Comparison of ENCODE assay signal across 22 cellular contexts in the genomic region with DNA sequence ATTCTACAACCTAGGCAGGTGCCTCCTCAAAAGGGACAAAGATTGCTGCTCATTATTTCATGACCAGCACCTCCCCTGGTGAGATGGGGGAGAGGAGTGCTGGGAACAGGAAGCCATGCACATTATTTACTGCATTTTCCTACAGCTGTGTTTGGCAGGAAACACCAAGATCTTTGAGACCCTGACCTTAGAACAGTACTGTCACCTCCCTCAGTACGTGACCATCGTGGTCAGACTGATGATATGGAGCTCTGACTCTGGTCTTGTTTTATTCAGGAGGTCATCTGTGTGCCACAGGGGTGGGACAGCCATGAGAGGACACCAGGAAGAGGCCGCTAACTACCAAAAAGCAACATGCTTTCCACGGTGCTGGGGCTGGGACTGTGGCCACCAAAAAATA. TPM values are rescaled to one million over a fixed set of nuclear protein-coding genes. Genes with fewer than 3 reads are reported as not detected.
DNase-seq lines count a peak whose midpoint lies in the region; ATAC-seq and TF ChIP-seq lines count a peak whose summit lies in the region.
"Had no signal": no experiment of that assay in that cellular context is flagged by ENCODE, and none has a peak within 500 bp of the region (broad histone marks: within the 10 kb centered on the region; RNA-seq: fewer than 3 reads in every experiment).

No MANE protein-coding gene starts in this region.

- no peak overlapping the region for H3K14ac ChIP-seq in mesenchymal stem cell (ENCODE audit: low read length in 2 of 2)

- no peak overlapping the region for H4K91ac ChIP-seq in mesenchymal stem cell (ENCODE audit: low read length)

- DNase-seq in natural killer cell treated with Interleukin-12 subunit alpha and Interleukin-12 subunit beta and Interleukin-15 and Interleukin-18, amount 100 ng/mL, for 72 hours (ENCODE audit: low spot score) = peak; percentile 12
- DNase-seq in natural killer cell (no peak), dermis blood vessel endothelial cell (peak; percentile 52), mesenchymal stem cell (no peak), OCI-LY7 (ENCODE audit: low spot score) (no peak), middle frontal gyrus (ENCODE audit: extremely low spot score, low spot score) (no peak)
- DNase-seq in activated CD4-positive, alpha-beta T cell treated with anti-CD3 and anti-CD28 coated beads, Interleukin-2, amount 50 U/mL, for 1 hour = no peak
- DNase-seq: CD8-positive, alpha-beta T cell; effector CD4-positive, alpha-beta T cell; glutamatergic neuron; naive B cell; NCI-H1694 treated with DMSO at 0.1 percent for 48 hours; NCI-H226; stimulated activated CD4-positive, alpha-beta T cell treated with anti-CD3 and anti-CD28 coated beads, Interleukin-4, amount 100 ng/mL, for 4 hours; testis had no signal

- 0 out of 2 replicates have a peak, but pooled peaks cover 10% of the 10 kb centered on the region for H4K20me1 ChIP-seq in OCI-LY7 (ENCODE audit: insufficient read depth, low read length)

- no peaks in the 10 kb centered on the region for H3K79me2 ChIP-seq in OCI-LY7 (ENCODE audit: insufficient read depth, low read depth, low read length)

- no peak overlapping the region for H3K9ac ChIP-seq in mesenchymal stem cell (ENCODE audit: low read length)

- H3K27me3 Mint-ChIP-seq in natural killer cell treated with Interleukin-12 subunit alpha and Interleukin-12 subunit beta and Interleukin-15 and Interleukin-18, amount 100 ng/mL, for 72 hours = no peaks in the 10 kb centered on the region
- H3K27me3 Mint-ChIP-seq in natural killer cell (ENCODE audit: low read depth in 2 of 2) = no peaks in the 10 kb centered on the region
- H3K27me3 Mint-ChIP-seq: naive B cell had no signal

- H4K8ac ChIP-seq in mesenchymal stem cell (ENCODE audit: low read length) = peak overlapping the region; percentile 55

- H3K9me2 ChIP-seq in OCI-LY7 (ENCODE audit: insufficient read depth, low read length) = no peaks in the 10 kb centered on the region

- H3K4me2 ChIP-seq in mesenchymal stem cell (ENCODE audit: low read length, poor library complexity, severe bottlenecking) = no peak overlapping the region
- H3K4me2 ChIP-seq in OCI-LY7 (ENCODE audit: low read length) = no peak overlapping the region
- H3K4me2 ChIP-seq: smooth muscle cell had no signal

- H3K27ac ChIP-seq in mesenchymal stem cell (ENCODE audit: low read length, poor library complexity, severe bottlenecking) = no peak overlapping the region
- H3K27ac ChIP-seq in OCI-LY7 (ENCODE audit: low read depth, low read length, poor library complexity, severe bottlenecking) = no peak overlapping the region
- H3K27ac ChIP-seq: prostate gland, SJSA1 had no signal

- H3K9me3 Mint-ChIP-seq in natural killer cell treated with Interleukin-12 subunit alpha and Interleukin-12 subunit beta and Interleukin-15 and Interleukin-18, amount 100 ng/mL, for 72 hours = no peaks in the 10 kb centered on the region
- no peaks in the 10 kb centered on the region for H3K9me3 Mint-ChIP-seq in natural killer cell
- H3K9me3 Mint-ChIP-seq: CD8-positive, alpha-beta T cell; naive B cell; T-helper 1 cell treated with Interleukin-12 subunit alpha and Interleukin-12 subunit beta and Interleukin-4 antibody, amounts not matched to agents 30 μg/mL and 1 μg/mL, for 36 hours had no signal

- no peak overlapping the region for H3K4me3 Mint-ChIP-seq in natural killer cell treated with Interleukin-12 subunit alpha and Interleukin-12 subunit beta and Interleukin-15 and Interleukin-18, amount 100 ng/mL, for 72 hours
- no peak overlapping the region for H3K4me3 Mint-ChIP-seq in natural killer cell
- H3K4me3 Mint-ChIP-seq: CD8-positive, alpha-beta T cell; naive B cell; T-helper 1 cell treated with Interleukin-12 subunit alpha and Interleukin-12 subunit beta and Interleukin-4 antibody, amounts not matched to agents 30 μg/mL and 1 μg/mL, for 36 hours had no signal

- H3K9me3 ChIP-seq in mesenchymal stem cell (ENCODE audit: control insufficient read depth, low read length) (no peaks in the 10 kb centered on the region), OCI-LY7 (ENCODE audit: low read length) (no peaks in the 10 kb centered on the region)
- H3K9me3 ChIP-seq: prostate gland, SJSA1, testis had no signal

- no peak overlapping the region for H3K23ac ChIP-seq in mesenchymal stem cell (ENCODE audit: low read length in 2 of 2)

- H3K36me3 ChIP-seq in mesenchymal stem cell (ENCODE audit: control insufficient read depth in 1 of 2, insufficient read depth in 2 of 2, low read depth in 1 of 2, low read length in 2 of 2) (peaks cover 88 to 97% of the 10 kb centered on the region in 2 experiments), OCI-LY7 (ENCODE audit: insufficient read depth, low read length) (peaks cover 100% of the 10 kb centered on the region)

- no TSS peak for BruUV-seq in OCI-LY7 (replicated peaks; lab: Mats Ljungman, UMichigan)

- no peak overlapping the region for H2BK15ac ChIP-seq in mesenchymal stem cell (ENCODE audit: low read depth, poor library complexity, severe bottlenecking)

- H3K79me1 ChIP-seq in mesenchymal stem cell (replicated peaks; ENCODE audit: low read length, poor library complexity, severe bottlenecking) = peaks cover 30% of the 10 kb centered on the region

- H3K36me3 Mint-ChIP-seq in natural killer cell treated with Interleukin-12 subunit alpha and Interleukin-12 subunit beta and Interleukin-15 and Interleukin-18, amount 100 ng/mL, for 72 hours = peaks cover 16% of the 10 kb centered on the region
- peaks cover 10% of the 10 kb centered on the region for H3K36me3 Mint-ChIP-seq in natural killer cell

- H2AFZ ChIP-seq in mesenchymal stem cell (ENCODE audit: low read depth, low read length) (no peak overlapping the region), OCI-LY7 (ENCODE audit: low read length) (no peak overlapping the region)

- no peak overlapping the region for H2AK5ac ChIP-seq in mesenchymal stem cell (ENCODE audit: low read length, severe bottlenecking)

- no peak for ATAC-seq in natural killer cell treated with Interleukin-12 subunit alpha and Interleukin-12 subunit beta and Interleukin-15 and Interleukin-18, amount 100 ng/mL, for 72 hours
- ATAC-seq in natural killer cell (no peak), GM21717 (IDR thresholded peaks at IDR 0.05; ENCODE audit: unreplicated experiment) (no peak)
- ATAC-seq: CD8-positive, alpha-beta T cell; HCT116; K562 had no signal

- 58% methylated on average over 4 of the region's 4 CpGs for WGBS in mesenchymal stem cell

- CTCF ChIA-PET in OCI-LY7 (lab: Charles Lee; ENCODE audit: unreplicated experiment) = no interaction called here

- TF ChIP-seq CTCF in natural killer cell (IDR thresholded peaks at IDR 0.05) (no peak), OCI-LY7 (conservative IDR thresholded peaks at IDR 0.05; ENCODE audit: low read length) (no peak)

- H3K4me3 ChIP-seq in mesenchymal stem cell (ENCODE audit: insufficient read depth in 1 of 2, low read depth in 1 of 2, low read length in 2 of 2) (no peak overlapping the region), OCI-LY7 (ENCODE audit: low read depth, low read length, poor library complexity, severe bottlenecking) (no peak overlapping the region)
- H3K4me3 ChIP-seq: K562, prostate gland, SJSA1, smooth muscle cell, testis had no signal

- no peak overlapping the region for H2BK5ac ChIP-seq in mesenchymal stem cell (ENCODE audit: low read depth, low read length, poor library complexity, severe bottlenecking)

- H3K27ac Mint-ChIP-seq in natural killer cell treated with Interleukin-12 subunit alpha and Interleukin-12 subunit beta and Interleukin-15 and Interleukin-18, amount 100 ng/mL, for 72 hours = no peak overlapping the region
- H3K27ac Mint-ChIP-seq in natural killer cell = peak overlapping the region in 1 of 2 donors; percentile 18
- H3K27ac Mint-ChIP-seq: CD8-positive, alpha-beta T cell; T-helper 1 cell treated with Interleukin-12 subunit alpha and Interleukin-12 subunit beta and Interleukin-4 antibody, amounts not matched to agents 30 μg/mL and 1 μg/mL, for 36 hours had no signal

- H3K4me1 ChIP-seq in mesenchymal stem cell (ENCODE audit: control insufficient read depth, insufficient read depth, low read depth, low read length) = peaks cover 3% of the 10 kb centered on the region
- no peaks in the 10 kb centered on the region for H3K4me1 ChIP-seq in OCI-LY7 (ENCODE audit: insufficient read depth, low read length, poor library complexity, severe bottlenecking)
- H3K4me1 ChIP-seq: prostate gland had no signal

- POLR2A ChIA-PET in OCI-LY7 (lab: Charles Lee) = no interaction called here

- H2BK120ac ChIP-seq in mesenchymal stem cell (ENCODE audit: low read depth, low read length) = no peak overlapping the region

- no peaks in the 10 kb centered on the region for H3K27me3 ChIP-seq in mesenchymal stem cell (ENCODE audit: control insufficient read depth in 1 of 2, insufficient read depth in 1 of 2, low read length in 2 of 2)
- H3K27me3 ChIP-seq: SJSA1, testis had no signal

- no peak overlapping the region for H2BK12ac ChIP-seq in mesenchymal stem cell (ENCODE audit: low read length in 2 of 2)

- no peak overlapping the region for H3K18ac ChIP-seq in mesenchymal stem cell (ENCODE audit: low read depth in 1 of 2, low read length in 2 of 2)

- H3K4me1 Mint-ChIP-seq in natural killer cell treated with Interleukin-12 subunit alpha and Interleukin-12 subunit beta and Interleukin-15 and Interleukin-18, amount 100 ng/mL, for 72 hours (ENCODE audit: low read depth in 2 of 2) = peaks cover 5 to 17% of the 10 kb centered on the region in 2 donors
- peaks cover 0 to 5% of the 10 kb centered on the region in 2 donors for H3K4me1 Mint-ChIP-seq in natural killer cell

- H3K4ac ChIP-seq in mesenchymal stem cell (ENCODE audit: low read depth in 1 of 2, low read length in 2 of 2) = no peak overlapping the region

- intact Hi-C loops in natural killer cell (cut with micrococcal nuclease) (no loop called here), OCI-LY7 (cut with micrococcal nuclease; ENCODE audit: unreplicated experiment) (no loop called here)

RNA-seq across cellular contexts. Expression of gene USP22, which starts 37.4 kb away (rescaled TPM):
- total RNA-seq in natural killer cell treated with Interleukin-12 subunit alpha and Interleukin-12 subunit beta and Interleukin-15 and Interleukin-18, amount 100 ng/mL, for 72 hours = 100 to 1,000 TPM; 102 to 179 TPM
- total RNA-seq in natural killer cell (100 to 1,000 TPM; 121 to 155 (median 140) TPM), dermis blood vessel endothelial cell (342 TPM in 2 replicates), OCI-LY7 (2022) (302 TPM in 2 replicates)
- polyA plus RNA-seq in mesenchymal stem cell (2013, experiment 1 of 2) = 105 TPM
- polyA plus RNA-seq in mesenchymal stem cell (2013, experiment 2 of 2) = 108 TPM
- total RNA-seq in OCI-LY7 (2014; rRNA removed; shearing (Covaris generic)) = 144 and 180 TPM in 2 replicates

Comparison
In these comparisons a context has a peak if more than half of its experiments do, and no peak if none do; other contexts are left out.
1. DNase-seq: peak in natural killer cell treated with Interleukin-12 subunit alpha and Interleukin-12 subunit beta and Interleukin-15 and Interleukin-18, amount 100 ng/mL, for 72 hours (single experiment) and dermis blood vessel endothelial cell (single experiment); none in natural killer cell (single experiment), mesenchymal stem cell (single experiment), OCI-LY7 (single experiment), activated CD4-positive, alpha-beta T cell treated with anti-CD3 and anti-CD28 coated beads, Interleukin-2, amount 50 U/mL, for 1 hour (single experiment) and middle frontal gyrus (single experiment).